ENCODE assay signal across 21 cellular contexts in genomic region chr2:238600506-238601432, GRCh38.
A peak's percentile ranks its signal among the peaks of the same experiment; 100 is the strongest.
DNase-seq lines count a peak whose midpoint lies in the region; TF ChIP-seq lines count a peak whose summit lies in the region.
"Had no signal": no experiment of that assay in that cellular context is flagged by ENCODE, and none has a peak within 500 bp of the region (broad histone marks: within the 10 kb centered on the region; RNA-seq: fewer than 3 reads in every experiment).

No MANE protein-coding gene starts in this region.

- H3K4me2 ChIP-seq in H9 (ENCODE audit: insufficient read depth, insufficient read length, low read length) (no peak overlapping the region), neuronal stem cell (ENCODE audit: insufficient read depth, low read length, poor library complexity, severe bottlenecking) (no peak overlapping the region)

- H3K27me3 Mint-ChIP-seq in H9 (ENCODE audit: low read depth), result peaks cover 4% of the 10 kb centered on the region
- H3K27me3 Mint-ChIP-seq in activated T-cell treated with anti-CD3 and anti-CD28 coated beads, Interleukin-2, amount 50 U/mL, for 24 hours, result peaks cover 55% of the 10 kb centered on the region

- H3K79me2 ChIP-seq in H9 (ENCODE audit: insufficient read depth, low read length), result no peaks in the 10 kb centered on the region

- no peak overlapping the region for H3K56ac ChIP-seq in H9 (ENCODE audit: insufficient read length, low read depth, low read length)

- H3K4me1 ChIP-seq in H9 (ENCODE audit: insufficient read depth, low read length), result no peaks in the 10 kb centered on the region
- peaks cover 0 to 44% (median 22%) of the 10 kb centered on the region in 3 donors for H3K4me1 ChIP-seq in esophagus squamous epithelium
- H3K4me1 ChIP-seq in neuronal stem cell (ENCODE audit: control insufficient read depth in 2 of 2, insufficient read depth in 1 of 2, low read depth in 1 of 2, low read length in 2 of 2), result no peaks in the 10 kb centered on the region
- H3K4me1 ChIP-seq in suprapubic skin, result peaks cover 36% of the 10 kb centered on the region

- no peaks in the 10 kb centered on the region for H4K20me1 ChIP-seq in H9 (ENCODE audit: control insufficient read depth, insufficient read depth, insufficient read length)

- no peak overlapping the region for H2AK5ac ChIP-seq in H9 (ENCODE audit: insufficient read length, low read length)
- peak overlapping the region; percentile 21 for H2AK5ac ChIP-seq in neuronal stem cell (ENCODE audit: low read depth, low read length)

- TF ChIP-seq POLR2A in esophagus squamous epithelium (IDR thresholded peaks at IDR 0.05), result no peak
- no peak for TF ChIP-seq POLR2A in suprapubic skin (IDR thresholded peaks at IDR 0.05)

- H2BK20ac ChIP-seq in H9 (ENCODE audit: low read depth, low read length, poor library complexity, severe bottlenecking), result no peak overlapping the region

- H4K91ac ChIP-seq in H9 (ENCODE audit: insufficient read length, low read depth, low read length) (no peak overlapping the region), neuronal stem cell (ENCODE audit: low read depth, low read length, poor library complexity) (no peak overlapping the region)

- DNase-seq in H9 (no peak), esophagus squamous epithelium (lab: John Stamatoyannopoulos, UW) (no peak), neuronal stem cell (ENCODE audit: low spot score) (no peak), suprapubic skin (ENCODE audit: low spot score in 2 of 2) (peak in 1 of 2 donors; percentile 77), DMS79 treated with DMSO at 0.1 percent for 48 hours (lab: John Stamatoyannopoulos, UW) (no peak), SKM-1 (lab: John Stamatoyannopoulos, UW; ENCODE audit: unreplicated experiment) (no peak), HK-2 (ENCODE audit: unreplicated experiment) (no peak)
- DNase-seq in activated T-cell treated with anti-CD3 and anti-CD28 coated beads, Interleukin-2, amount 50 U/mL, for 24 hours, result no peak
- DNase-seq: activated CD8-positive, alpha-beta memory T cell treated with anti-CD3 and anti-CD28 coated beads, Interleukin-2, amount 50 U/mL, for 4 hours; activated effector memory CD4-positive, alpha-beta T cell treated with Interleukin-2 at 50 U/mL for 16 hours; brain microvascular endothelial cell; CD4-positive, alpha-beta T cell; DMS153; effector memory CD4-positive, alpha-beta T cell; head of caudate nucleus; KG1; NCI-H524; NK-92 treated with Interleukin-12 subunit alpha and Interleukin-12 subunit beta, amount 100 ng/mL, for 24 hours; retina had no signal

- no peak overlapping the region for H3K4me3 Mint-ChIP-seq in H9
- H3K4me3 Mint-ChIP-seq in activated T-cell treated with anti-CD3 and anti-CD28 coated beads, Interleukin-2, amount 50 U/mL, for 24 hours, result no peak overlapping the region
- H3K4me3 Mint-ChIP-seq: CD4-positive, alpha-beta T cell; T-helper 2 cell treated with Interferon-gamma antibody and Interleukin-4, amounts not matched to agents 5 μg/mL and 100 μg/mL, for 36 hours had no signal

- no peak overlapping the region for H3K9ac ChIP-seq in H9 (ENCODE audit: extremely low read depth, insufficient read length, low read length)
- no peak overlapping the region for H3K9ac ChIP-seq in neuronal stem cell (ENCODE audit: low read depth, low read length, poor library complexity)

- no peaks in the 10 kb centered on the region; a peak in 1 of 7 replicates for H3K36me3 Mint-ChIP-seq in H9 (ENCODE audit: insufficient read depth in 1 of 3, low read depth in 3 of 3)
- no peaks in the 10 kb centered on the region for H3K36me3 Mint-ChIP-seq in activated T-cell treated with anti-CD3 and anti-CD28 coated beads, Interleukin-2, amount 50 U/mL, for 24 hours (ENCODE audit: low read depth)

- H2BK5ac ChIP-seq in H9 (ENCODE audit: insufficient read length, low read length), result no peak overlapping the region
- peak overlapping the region; percentile 15 for H2BK5ac ChIP-seq in neuronal stem cell (ENCODE audit: low read length)

- H3K4me1 Mint-ChIP-seq in H9, result no peaks in the 10 kb centered on the region
- no peaks in the 10 kb centered on the region for H3K4me1 Mint-ChIP-seq in activated T-cell treated with anti-CD3 and anti-CD28 coated beads, Interleukin-2, amount 50 U/mL, for 24 hours (ENCODE audit: low read depth)

- intact Hi-C loops in esophagus squamous epithelium (cut with DNase I), result no loop called here

- H3K18ac ChIP-seq in H9 (ENCODE audit: insufficient read length, low read depth, low read length) (no peak overlapping the region), neuronal stem cell (ENCODE audit: low read length) (peak overlapping the region; percentile 52)

- no peak for TF ChIP-seq EP300 in suprapubic skin (IDR thresholded peaks at IDR 0.05)

- H3K4ac ChIP-seq in H9 (ENCODE audit: low read depth, low read length), result no peak overlapping the region
- no peak overlapping the region for H3K4ac ChIP-seq in neuronal stem cell (ENCODE audit: low read length)

- H3K14ac ChIP-seq in H9 (ENCODE audit: insufficient read depth, low read length), result no peak overlapping the region
- peak overlapping the region; percentile 25 for H3K14ac ChIP-seq in neuronal stem cell (ENCODE audit: low read length)

- no peak overlapping the region for H4K8ac ChIP-seq in H9 (replicated peaks; ENCODE audit: insufficient read length, low read depth, low read length)
- H4K8ac ChIP-seq in neuronal stem cell (ENCODE audit: low read depth, low read length), result peak overlapping the region; percentile 75

- H3K9me3 ChIP-seq in H9 (ENCODE audit: control insufficient read depth, low read depth, low read length) (no peaks in the 10 kb centered on the region), esophagus squamous epithelium (peaks cover 0 to 4% (median 0%) of the 10 kb centered on the region in 3 donors), neuronal stem cell (replicated peaks in 1 of 2; ENCODE audit: control insufficient read depth in 2 of 2, insufficient read depth in 1 of 2, low read depth in 1 of 2, low read length in 2 of 2) (no peaks in the 10 kb centered on the region), suprapubic skin (no peaks in the 10 kb centered on the region)
- H3K9me3 ChIP-seq: mucosa of descending colon had no signal

- H2AFZ ChIP-seq in H9 (ENCODE audit: low read length), result no peak overlapping the region
- no peak overlapping the region for H2AFZ ChIP-seq in neuronal stem cell (ENCODE audit: low read length)

- no peaks in the 10 kb centered on the region for H3K23me2 ChIP-seq in H9 (ENCODE audit: insufficient read length, low read depth, low read length, poor library complexity, severe bottlenecking)

- H2BK120ac ChIP-seq in H9 (ENCODE audit: low read depth, low read length, poor library complexity, severe bottlenecking) (no peak overlapping the region), neuronal stem cell (ENCODE audit: low read depth, low read length) (no peak overlapping the region)

- H3K36me3 ChIP-seq in esophagus squamous epithelium (no peaks in the 10 kb centered on the region), neuronal stem cell (replicated peaks in 1 of 2; ENCODE audit: control insufficient read depth in 2 of 2, insufficient read depth in 2 of 2, low read length in 2 of 2) (no peaks in the 10 kb centered on the region), suprapubic skin (no peaks in the 10 kb centered on the region)
- H3K36me3 ChIP-seq: brain microvascular endothelial cell had no signal

- H2BK12ac ChIP-seq in H9 (ENCODE audit: insufficient read length, low read depth, low read length) (no peak overlapping the region), neuronal stem cell (ENCODE audit: low read length) (peak overlapping the region; percentile 66)

- H2BK15ac ChIP-seq in H9 (ENCODE audit: low read depth, low read length) (no peak overlapping the region), neuronal stem cell (ENCODE audit: low read length) (no peak overlapping the region)

- H3K27ac ChIP-seq in H9 (ENCODE audit: insufficient read length, low read depth, low read length) (no peak overlapping the region), esophagus squamous epithelium (peak overlapping the region; percentile 33 to 82 (median 72)), neuronal stem cell (replicated peaks; ENCODE audit: low read length) (no peak overlapping the region), suprapubic skin (peak overlapping the region; percentile 75)
- H3K27ac ChIP-seq: brain microvascular endothelial cell had no signal

- no peaks in the 10 kb centered on the region for H3K27me3 ChIP-seq in H9 (ENCODE audit: insufficient read depth, low read length)
- H3K27me3 ChIP-seq in esophagus squamous epithelium, result no peaks in the 10 kb centered on the region
- H3K27me3 ChIP-seq in neuronal stem cell (ENCODE audit: control insufficient read depth in 3 of 3, insufficient read depth in 3 of 3, low read depth in 1 of 3, low read length in 3 of 3), result no peaks in the 10 kb centered on the region
- H3K27me3 ChIP-seq in suprapubic skin, result no peaks in the 10 kb centered on the region
- H3K27me3 ChIP-seq: brain microvascular endothelial cell had no signal

- H3K9me3 Mint-ChIP-seq in H9, result peaks cover 10 to 12% of the 10 kb centered on the region in 2 experiments
- peaks cover 18% of the 10 kb centered on the region for H3K9me3 Mint-ChIP-seq in activated T-cell treated with anti-CD3 and anti-CD28 coated beads, Interleukin-2, amount 50 U/mL, for 24 hours
- H3K9me3 Mint-ChIP-seq: T-helper 2 cell treated with Interferon-gamma antibody and Interleukin-4, amounts not matched to agents 5 μg/mL and 100 μg/mL, for 36 hours had no signal

- TF ChIP-seq CTCF in H9 (conservative IDR thresholded peaks at IDR 0.05) (no peak), esophagus squamous epithelium (IDR thresholded peaks at IDR 0.05) (no peak), suprapubic skin (IDR thresholded peaks at IDR 0.05) (no peak)

- peak overlapping the region in 1 of 3 experiments; percentile 82; a peak in 1 of 7 replicates for H3K27ac Mint-ChIP-seq in H9
- no peak overlapping the region for H3K27ac Mint-ChIP-seq in activated T-cell treated with anti-CD3 and anti-CD28 coated beads, Interleukin-2, amount 50 U/mL, for 24 hours
- H3K27ac Mint-ChIP-seq: CD4-positive, alpha-beta T cell; T-helper 2 cell treated with Interferon-gamma antibody and Interleukin-4, amounts not matched to agents 5 μg/mL and 100 μg/mL, for 36 hours had no signal

- H4K5ac ChIP-seq in H9 (ENCODE audit: insufficient read length, low read depth, low read length), result peak overlapping the region; percentile 20

- no CpG with 5 or more reads among the region's 29 CpGs for WGBS in H9 (ENCODE audit: extremely low coverage, insufficient read length, low lambda C conversion rate)
- 82 to 91% methylated on average over 22 to 23 of the region's 29 CpGs for WGBS in esophagus squamous epithelium, 2 donors
- WGBS in neuronal stem cell (ENCODE audit: extremely low coverage in 2 of 2, insufficient read length in 2 of 2, insufficient replicate concordance in 1 of 2), 2 donors, result no CpG with 5 or more reads among the region's 29 CpGs
- 84% methylated on average over 19 of the region's 29 CpGs for WGBS in suprapubic skin

- H3K79me1 ChIP-seq in H9 (ENCODE audit: insufficient read depth, low read depth, low read length, poor library complexity, severe bottlenecking), result no peaks in the 10 kb centered on the region
- no peaks in the 10 kb centered on the region for H3K79me1 ChIP-seq in neuronal stem cell (ENCODE audit: low read depth, low read length)

- no peak overlapping the region for H3T11ph ChIP-seq in H9 (ENCODE audit: low read length)

- no peak overlapping the region for H3K4me3 ChIP-seq in esophagus squamous epithelium
- H3K4me3 ChIP-seq in neuronal stem cell (ENCODE audit: low read length in 2 of 2), result no peak overlapping the region
- H3K4me3 ChIP-seq in suprapubic skin, result no peak overlapping the region
- H3K4me3 ChIP-seq: mucosa of descending colon had no signal

- no peak overlapping the region for H3K23ac ChIP-seq in H9 (ENCODE audit: insufficient read length, low read depth, low read length)
- H3K23ac ChIP-seq in neuronal stem cell (ENCODE audit: low read depth, low read length, poor library complexity), result peak overlapping the region; percentile 66

Comparison
In these comparisons a context has a peak if more than half of its experiments do, and no peak if none do; other contexts are left out.
1. H3K27ac ChIP-seq: peak in esophagus squamous epithelium (4 of 4) and suprapubic skin (single experiment); none in H9 (single experiment) and neuronal stem cell (single experiment).